ENCODE assay signal across 27 cellular contexts in the genomic region with DNA sequence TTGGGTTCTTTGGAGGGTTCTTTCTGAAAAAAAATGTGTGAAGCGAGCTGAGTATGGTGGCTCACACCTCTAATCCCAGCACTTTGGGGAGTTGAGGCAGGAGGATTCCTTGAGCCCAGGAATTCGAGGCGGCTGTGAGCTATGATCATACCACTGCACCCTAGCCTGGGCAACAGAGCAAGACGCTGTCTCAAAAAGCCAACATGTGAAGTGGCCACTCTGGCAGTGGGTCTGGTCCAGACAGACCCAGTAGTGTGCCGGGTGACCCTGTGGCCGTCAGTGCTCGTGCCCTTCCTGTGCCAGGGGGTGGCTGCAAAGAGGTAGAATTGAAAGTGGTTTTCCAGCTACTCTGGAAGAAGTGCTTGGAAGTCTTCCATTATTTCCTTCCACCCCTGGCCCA. TPM values are rescaled to one million over a fixed set of nuclear protein-coding genes. Genes with fewer than 3 reads are reported as not detected.
"Had no signal": no experiment of that assay in that cellular context is flagged by ENCODE, and none has a peak within 500 bp of the region (broad histone marks: within the 10 kb centered on the region; RNA-seq: fewer than 3 reads in every experiment).

No MANE protein-coding gene starts in this region.

- H3K9ac ChIP-seq: parathyroid adenoma had no signal

- H3K4me3 Mint-ChIP-seq: naive thymus-derived CD4-positive, alpha-beta T cell; natural killer cell treated with Interleukin-12 subunit alpha and Interleukin-12 subunit beta and Interleukin-15 and Interleukin-18, amount 100 ng/mL, for 72 hours; neural crest cell; stimulated activated effector memory CD8-positive, alpha-beta T cell treated with anti-CD3 and anti-CD28 coated beads, Interleukin-12 subunit alpha, Interleukin-12 subunit beta, amount 100 ng/mL, for 72 hours; stimulated activated naive CD8-positive, alpha-beta T cell treated with anti-CD3 and anti-CD28 coated beads, Interleukin-15, Interleukin-2, amounts not matched to agents 100 ng/mL and 50 ng/mL, for 24 hours had no signal

- H3K27ac Mint-ChIP-seq: natural killer cell treated with Interleukin-12 subunit alpha and Interleukin-12 subunit beta and Interleukin-15 and Interleukin-18, amount 100 ng/mL, for 72 hours; progenitor cell of endocrine pancreas; stimulated activated effector memory CD8-positive, alpha-beta T cell treated with anti-CD3 and anti-CD28 coated beads, Interleukin-12 subunit alpha, Interleukin-12 subunit beta, amount 100 ng/mL, for 72 hours; stimulated activated naive CD8-positive, alpha-beta T cell treated with anti-CD3 and anti-CD28 coated beads, Interleukin-15, Interleukin-2, amounts not matched to agents 100 ng/mL and 50 ng/mL, for 24 hours had no signal

- H2AFZ ChIP-seq: hepatocyte, parathyroid adenoma had no signal

- H3K36me3 ChIP-seq: neutrophil had no signal

- H3K9me3 Mint-ChIP-seq: naive thymus-derived CD4-positive, alpha-beta T cell; natural killer cell treated with Interleukin-12 subunit alpha and Interleukin-12 subunit beta and Interleukin-15 and Interleukin-18, amount 100 ng/mL, for 72 hours; neural crest cell; stimulated activated effector memory CD8-positive, alpha-beta T cell treated with anti-CD3 and anti-CD28 coated beads, Interleukin-12 subunit alpha, Interleukin-12 subunit beta, amount 100 ng/mL, for 72 hours; stimulated activated naive CD8-positive, alpha-beta T cell treated with anti-CD3 and anti-CD28 coated beads, Interleukin-15, Interleukin-2, amounts not matched to agents 100 ng/mL and 50 ng/mL, for 24 hours had no signal

- H3K9me3 ChIP-seq: heart right ventricle, left lung, mucosa of descending colon, neutrophil, transverse colon, upper lobe of left lung, vagina had no signal

- ATAC-seq: heart right ventricle; left colon; left lung; mucosa of descending colon; naive thymus-derived CD4-positive, alpha-beta T cell; natural killer cell treated with Interleukin-12 subunit alpha and Interleukin-12 subunit beta and Interleukin-15 and Interleukin-18, amount 100 ng/mL, for 72 hours; right cardiac atrium; sciatic nerve; stimulated activated effector memory CD8-positive, alpha-beta T cell treated with anti-CD3 and anti-CD28 coated beads, Interleukin-12 subunit alpha, Interleukin-12 subunit beta, amount 100 ng/mL, for 72 hours had no signal

- H3K27me3 Mint-ChIP-seq: natural killer cell treated with Interleukin-12 subunit alpha and Interleukin-12 subunit beta and Interleukin-15 and Interleukin-18, amount 100 ng/mL, for 72 hours had no signal

- H3K4me3 ChIP-seq: heart right ventricle, hepatocyte, left lung, lung, mucosa of descending colon, skin epidermis, transverse colon, upper lobe of left lung, vagina had no signal

- H3K4me2 ChIP-seq: hepatocyte had no signal

- H3K27ac ChIP-seq: heart right ventricle, hepatocyte, left lung, neutrophil, parathyroid adenoma, skin epidermis, vagina had no signal

- DNase-seq: heart right ventricle; islet precursor cell; kidney glomerular epithelial cell; left colon; midbrain; naive thymus-derived CD4-positive, alpha-beta T cell; occipital lobe; retina; stimulated activated CD4-positive, alpha-beta T cell treated with anti-CD3 and anti-CD28 coated beads, Interleukin-4, amount 100 ng/mL, for 24 hours; stimulated activated naive CD4-positive, alpha-beta T cell; transverse colon had no signal

- H3K27me3 ChIP-seq: heart right ventricle, hepatocyte, left lung, neutrophil, transverse colon, upper lobe of left lung, vagina had no signal

RNA-seq across cellular contexts. Expression of a gene that starts 25.2 kb away (rescaled TPM):
- total RNA-seq: neural crest cell had no signal
- polyA plus RNA-seq: naive thymus-derived CD4-positive, alpha-beta T cell had no signal
